ENCODE assay signal across 20 cellular contexts in the genomic region with DNA sequence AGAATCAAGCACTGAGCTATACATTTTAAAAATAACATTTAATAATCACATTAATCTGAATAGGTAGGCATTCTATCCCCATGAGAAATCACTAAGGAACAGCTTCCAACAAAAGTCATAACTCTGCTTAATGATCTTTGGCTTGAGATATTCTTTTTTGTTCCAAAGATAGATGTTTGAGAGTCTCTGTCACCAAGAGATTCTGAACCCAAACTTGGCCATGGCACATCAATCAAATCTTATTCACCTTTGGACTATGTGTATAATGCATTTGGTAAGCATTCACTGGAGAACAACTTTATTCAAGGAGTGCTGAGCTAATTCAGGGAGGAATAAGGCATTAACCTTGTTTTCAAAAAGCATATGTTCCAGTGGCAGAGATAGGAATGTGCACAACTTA.
DNase-seq lines count a peak whose midpoint lies in the region; ATAC-seq, FAIRE-seq and TF ChIP-seq lines count a peak whose summit lies in the region.
"Had no signal": no experiment of that assay in that cellular context is flagged by ENCODE, and none has a peak within 500 bp of the region (broad histone marks: within the 10 kb centered on the region; RNA-seq: fewer than 3 reads in every experiment).

No MANE protein-coding gene starts in this region.

- H4K91ac ChIP-seq in IMR-90 (ENCODE audit: insufficient read depth, low read depth, low read length): no peak overlapping the region

- no peaks in the 10 kb centered on the region for H3K9me1 ChIP-seq in IMR-90 (ENCODE audit: insufficient read depth, low read length)

- POLR2A ChIA-PET in IMR-90 (lab: Charles Lee; ENCODE audit: unreplicated experiment): no interaction called here
- POLR2A ChIA-PET in SK-N-SH (lab: Yijun Ruan, JAX): no interaction called here

- H4K20me1 ChIP-seq in IMR-90 (ENCODE audit: insufficient read depth, low read length) (no peaks in the 10 kb centered on the region), SK-N-SH (ENCODE audit: insufficient read depth) (no peaks in the 10 kb centered on the region)
- H4K20me1 ChIP-seq: BLaER1 had no signal

- H3K14ac ChIP-seq in IMR-90 (replicated peaks; ENCODE audit: low read depth, low read length): no peak overlapping the region

- no peak overlapping the region for H2BK5ac ChIP-seq in IMR-90 (ENCODE audit: low read depth, low read length, poor library complexity, severe bottlenecking)

- no peaks in the 10 kb centered on the region for H3K79me1 ChIP-seq in IMR-90 (ENCODE audit: low read depth in 1 of 2, low read length in 2 of 2)

- H3F3A ChIP-seq in SK-N-SH (replicated peaks; ENCODE audit: insufficient read depth): no peaks in the 10 kb centered on the region

- H3K9me3 ChIP-seq in IMR-90 (ENCODE audit: control insufficient read depth, insufficient read depth, low read length) (peaks cover 2% of the 10 kb centered on the region; the same call in 1 of the 2 replicates), SK-N-SH (no peaks in the 10 kb centered on the region), upper lobe of right lung (no peaks in the 10 kb centered on the region)
- H3K9me3 ChIP-seq: Caco-2, HAP-1 had no signal

- H3K4ac ChIP-seq in IMR-90 (ENCODE audit: low read depth, low read length): no peak overlapping the region

- H3K79me2 ChIP-seq in SK-N-SH (ENCODE audit: insufficient read depth): no peaks in the 10 kb centered on the region

- H3K27ac ChIP-seq in IMR-90 (ENCODE audit: insufficient read depth, low read length) (no peak overlapping the region), SK-N-SH (ENCODE audit: low read depth in 2 of 2, low read length in 1 of 2) (no peak overlapping the region), upper lobe of right lung (no peak overlapping the region)
- H3K27ac ChIP-seq: BLaER1, C4-2B had no signal

- ATAC-seq in IMR-90 (ENCODE audit: low read depth) (no peak), upper lobe of right lung (no peak)
- ATAC-seq: CD8-positive, alpha-beta T cell; GM12878 had no signal

- peak in 1 of 2 experiments; percentile 16; a peak in 1 of 4 replicates for TF ChIP-seq EP300 in SK-N-SH (IDR thresholded peaks at IDR 0.05; ENCODE audit: borderline replicate concordance in 1 of 2, low read depth in 1 of 2, low read length in 1 of 2)

- no peak overlapping the region for H2AFZ ChIP-seq in IMR-90 (replicated peaks; ENCODE audit: low read length, poor library complexity)
- no peak overlapping the region for H2AFZ ChIP-seq in SK-N-SH (ENCODE audit: low read depth)

- H3K4me3 ChIP-seq in IMR-90 (ENCODE audit: insufficient read depth, low read depth, low read length) (no peak overlapping the region), SK-N-SH (ENCODE audit: low read depth in 2 of 2, low read length in 1 of 2) (no peak overlapping the region), bronchial epithelial cell (ENCODE audit: low read depth, low read length) (no peak overlapping the region), upper lobe of right lung (no peak overlapping the region)
- H3K4me3 ChIP-seq: BLaER1, GM12878, HAP-1 had no signal

- CTCF ChIA-PET in IMR-90 (lab: Yijun Ruan, JAX) (interaction anchor here (1.0 kb wide), 1 partner anchor 23 kb away, joined by 3 read pairs; no protein-coding TSS in a partner anchor), SK-N-SH (lab: Yijun Ruan, JAX) (no interaction called here)

- in situ Hi-C loops in IMR-90 (cut with MboI; ENCODE audit: low sequenced_read_pairs): no loop called here

- H3K36me3 ChIP-seq in IMR-90 (ENCODE audit: control insufficient read depth, insufficient read depth, low read length) (no peaks in the 10 kb centered on the region), SK-N-SH (replicated peaks in 1 of 2; ENCODE audit: control insufficient read depth in 1 of 2, insufficient read depth in 2 of 2, low read length in 1 of 2) (no peaks in the 10 kb centered on the region), bronchial epithelial cell (ENCODE audit: control insufficient read depth, insufficient read depth, low read length) (no peaks in the 10 kb centered on the region), upper lobe of right lung (no peaks in the 10 kb centered on the region)
- H3K36me3 ChIP-seq: BLaER1, HAP-1 had no signal

- H2BK120ac ChIP-seq in IMR-90 (ENCODE audit: low read depth, low read length): no peak overlapping the region

- H3K4me2 ChIP-seq in IMR-90 (ENCODE audit: low read depth, low read length): no peak overlapping the region
- no peak overlapping the region for H3K4me2 ChIP-seq in SK-N-SH
- H3K4me2 ChIP-seq: BLaER1 had no signal

- TF ChIP-seq CTCF in IMR-90 (conservative IDR thresholded peaks at IDR 0.05; ENCODE audit: low read depth, low read length): no peak
- no peak for TF ChIP-seq CTCF in SK-N-SH (IDR thresholded peaks at IDR 0.05)
- TF ChIP-seq CTCF in bronchial epithelial cell (IDR thresholded peaks at IDR 0.05; ENCODE audit: insufficient read depth, low read length, severe bottlenecking): no peak
- TF ChIP-seq CTCF in upper lobe of right lung (IDR thresholded peaks at IDR 0.05): no peak

- no peak overlapping the region for H3K18ac ChIP-seq in IMR-90 (ENCODE audit: low read depth, low read length)

- H2BK20ac ChIP-seq in IMR-90 (ENCODE audit: low read depth, low read length): no peak overlapping the region

- FAIRE-seq in bronchial epithelial cell (lab: Jason Lieb, UNC): peak; percentile 83
- FAIRE-seq: GM12878, H54 had no signal

- H3K56ac ChIP-seq in IMR-90 (ENCODE audit: extremely low read depth, insufficient read depth, low read length): no peak overlapping the region

- H3K23ac ChIP-seq in IMR-90 (ENCODE audit: low read depth, low read length): no peak overlapping the region

- H3K27me3 ChIP-seq in IMR-90 (ENCODE audit: control insufficient read depth, insufficient read depth, low read length) (no peaks in the 10 kb centered on the region), SK-N-SH (ENCODE audit: insufficient read depth) (no peaks in the 10 kb centered on the region), bronchial epithelial cell (ENCODE audit: control insufficient read depth, insufficient read depth, low read length) (no peaks in the 10 kb centered on the region), upper lobe of right lung (no peaks in the 10 kb centered on the region)
- H3K27me3 ChIP-seq: BLaER1 had no signal

- H4K5ac ChIP-seq in IMR-90 (ENCODE audit: low read depth, low read length): no peak overlapping the region

- no peak overlapping the region for H2BK15ac ChIP-seq in IMR-90 (ENCODE audit: low read depth, low read length)

- no peak overlapping the region for H2AK5ac ChIP-seq in IMR-90 (ENCODE audit: low read depth, low read length)

- H3K9me2 ChIP-seq in SK-N-SH: no peaks in the 10 kb centered on the region

- BruUV-seq in IMR-90 (replicated peaks; lab: Mats Ljungman, UMichigan): no TSS peak

- no peak overlapping the region for H4K8ac ChIP-seq in IMR-90 (ENCODE audit: low read depth in 2 of 2, low read length in 2 of 2)

- dilution Hi-C loops in IMR-90 (cut with HindIII; ENCODE audit: low sequenced_read_pairs, unreplicated experiment): no loop called here

- intact Hi-C loops in IMR-90 (cut with micrococcal nuclease): loop anchor here (10.0 kb wide), 1 partner anchor 294 kb away; no protein-coding TSS in a partner anchor
- intact Hi-C loops in upper lobe of right lung (cut with DNase I): no loop called here

- H2AK9ac ChIP-seq in IMR-90 (replicated peaks; ENCODE audit: low read depth, low read length, poor library complexity): no peak overlapping the region

- no peak for TF ChIP-seq POLR2A in IMR-90 (IDR thresholded peaks at IDR 0.05; ENCODE audit: low read depth, low read length)

- H3K4me1 ChIP-seq in IMR-90 (ENCODE audit: control insufficient read depth, insufficient read depth, low read length) (peaks cover 4% of the 10 kb centered on the region), SK-N-SH (ENCODE audit: control insufficient read depth in 1 of 2, insufficient read depth in 2 of 2, low read depth in 1 of 2, low read length in 1 of 2) (no peaks in the 10 kb centered on the region), upper lobe of right lung (no peaks in the 10 kb centered on the region)
- H3K4me1 ChIP-seq: BLaER1, Caco-2, HAP-1 had no signal

- no peak for TF ChIP-seq RAD21 in IMR-90 (IDR thresholded peaks at IDR 0.05; ENCODE audit: low read length)
- no peak for TF ChIP-seq RAD21 in SK-N-SH (IDR thresholded peaks at IDR 0.05; ENCODE audit: low read length)

- H3K9ac ChIP-seq in IMR-90 (ENCODE audit: low read depth, low read length): no peak overlapping the region
- H3K9ac ChIP-seq in SK-N-SH: no peak overlapping the region
- H3K9ac ChIP-seq: BLaER1 had no signal

- DNase-seq in IMR-90 (peak; percentile 34), SK-N-SH (no peak), bronchial epithelial cell (ENCODE audit: low read depth) (no peak), upper lobe of right lung (no peak), glomerular visceral epithelial cell (ENCODE audit: extremely low spot score) (no peak), NCI-H1417 treated with DMSO at 0.1 percent for 48 hours (lab: John Stamatoyannopoulos, UW) (no peak), GM19240 (ENCODE audit: insufficient read length, low spot score) (no peak)
- DNase-seq: Caco-2; CD4-positive, CD25-positive, alpha-beta regulatory T cell; CD8-positive, alpha-beta T cell; DMS153; DND-41; EL; GDM1; GOT3 had no signal

TF ChIP-seq in IMR-90, 13 proteins besides CTCF, POLR2A, EP300 and RAD21:
- no peak for TF ChIP-seq NFE2L2 (IDR thresholded peaks at IDR 0.05; ENCODE audit: low read depth, low read length)
- no peak for TF ChIP-seq MXI1 (IDR thresholded peaks at IDR 0.05; ENCODE audit: borderline replicate concordance, low read depth, low read length)

TF ChIP-seq in SK-N-SH, 30 proteins besides CTCF, POLR2A, EP300 and RAD21:
- TF ChIP-seq TAF1 (IDR thresholded peaks at IDR 0.05; ENCODE audit: borderline replicate concordance, low read depth, low read length) (no peak), NFIC (IDR thresholded peaks at IDR 0.05; ENCODE audit: borderline replicate concordance) (peak; percentile 52; the same call in 1 of the 2 replicates)
- TF ChIP-seq, protein P1, sequence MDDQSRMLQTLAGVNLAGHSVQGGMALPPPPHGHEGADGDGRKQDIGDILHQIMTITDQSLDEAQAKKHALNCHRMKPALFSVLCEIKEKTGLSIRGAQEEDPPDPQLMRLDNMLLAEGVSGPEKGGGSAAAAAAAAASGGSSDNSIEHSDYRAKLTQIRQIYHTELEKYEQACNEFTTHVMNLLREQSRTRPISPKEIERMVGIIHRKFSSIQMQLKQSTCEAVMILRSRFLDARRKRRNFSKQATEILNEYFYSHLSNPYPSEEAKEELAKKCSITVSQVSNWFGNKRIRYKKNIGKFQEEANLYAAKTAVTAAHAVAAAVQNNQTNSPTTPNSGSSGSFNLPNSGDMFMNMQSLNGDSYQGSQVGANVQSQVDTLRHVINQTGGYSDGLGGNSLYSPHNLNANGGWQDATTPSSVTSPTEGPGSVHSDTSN (IDR thresholded peaks at IDR 0.05): peak; percentile 70
